Comparison of ENCODE assay signal across 1 cellular context in the genomic region with DNA sequence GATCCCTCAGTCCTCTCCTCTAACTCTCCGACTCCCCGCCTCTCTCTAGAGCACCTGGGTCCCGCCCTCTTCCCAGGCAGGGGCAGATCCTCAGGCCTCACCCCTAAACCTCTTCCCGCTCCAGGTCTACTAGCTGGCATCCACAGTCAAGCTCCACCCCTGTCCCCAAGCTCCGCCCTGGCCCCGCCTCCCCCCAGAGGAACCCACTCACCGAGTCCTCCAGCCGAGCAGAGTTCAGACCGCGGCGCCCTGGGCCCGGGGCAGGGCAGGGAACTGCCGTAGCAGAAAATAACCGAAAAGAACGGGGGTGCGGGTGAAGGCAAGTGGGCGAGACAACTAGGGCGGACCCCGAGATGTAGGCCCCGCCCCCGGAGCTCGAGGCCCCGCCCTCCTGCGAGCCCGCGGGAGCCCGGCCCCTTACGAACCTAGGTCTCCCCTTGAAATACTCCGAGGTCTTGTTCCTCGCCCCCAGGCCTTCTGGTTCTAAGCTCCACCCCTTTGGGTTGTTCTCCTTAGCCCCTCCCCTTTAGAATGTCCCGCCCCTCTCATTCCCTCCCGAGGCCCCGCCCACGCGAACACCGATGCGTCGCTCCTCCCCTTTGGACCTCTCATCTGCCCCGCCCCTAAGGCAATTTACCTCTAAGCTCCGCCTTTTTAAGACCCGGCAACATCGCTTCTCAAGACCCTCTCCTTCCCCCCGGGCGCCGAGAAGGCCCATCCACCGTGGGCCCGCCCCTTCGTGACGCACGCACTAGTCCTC.
TF ChIP-seq lines count a peak whose summit lies in the region.

A gene with protein sequence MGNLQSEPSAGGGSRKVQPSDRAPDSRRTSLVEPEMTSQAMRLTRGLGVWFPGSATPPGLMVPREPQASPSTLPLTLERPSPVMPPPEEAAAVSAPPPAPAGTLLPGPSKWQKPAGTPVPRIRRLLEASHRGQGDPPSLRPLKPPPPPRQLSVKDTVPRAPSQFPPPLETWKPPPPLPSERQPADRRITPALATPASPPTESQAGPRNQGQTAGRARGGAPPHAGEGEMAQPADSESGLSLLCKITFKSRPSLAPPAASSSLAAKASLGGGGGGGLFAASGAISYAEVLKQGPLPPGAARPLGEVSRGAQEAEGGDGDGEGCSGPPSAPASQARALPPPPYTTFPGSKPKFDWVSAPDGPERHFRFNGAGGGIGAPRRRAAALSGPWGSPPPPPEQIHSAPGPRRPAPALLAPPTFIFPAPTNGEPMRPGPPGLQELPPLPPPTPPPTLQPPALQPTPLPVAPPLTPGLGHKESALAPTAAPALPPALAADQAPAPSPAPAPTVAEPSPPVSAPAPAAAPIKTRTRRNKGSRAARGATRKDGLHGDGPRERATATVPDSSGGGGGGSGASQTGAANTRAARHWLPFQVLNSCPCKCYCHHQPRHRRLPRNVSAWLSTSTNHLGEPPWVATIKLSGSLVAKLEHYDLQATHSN (minus strand): TSS at position 485 of the 760 bp plus-strand sequence. CDS start 773 bp downstream, outside the sequence.

TF ChIP-seq in K562, 482 proteins besides CTCF, POLR2A, EP300 and RAD21 (continued from another document):
- peak; percentile 16; the same call in 1 of the 2 replicates for TF ChIP-seq MTA1 (IDR thresholded peaks at IDR 0.05; ENCODE audit: borderline replicate concordance)
- no peak; the same call in 1 of the 2 replicates for TF ChIP-seq GABPB1 (CRISPR knock-in tag; IDR thresholded peaks at IDR 0.05)
- TF ChIP-seq CCAR2 (IDR thresholded peaks at IDR 0.05; ENCODE audit: low read depth, low read length), result no peak
- TF ChIP-seq, protein P1, sequence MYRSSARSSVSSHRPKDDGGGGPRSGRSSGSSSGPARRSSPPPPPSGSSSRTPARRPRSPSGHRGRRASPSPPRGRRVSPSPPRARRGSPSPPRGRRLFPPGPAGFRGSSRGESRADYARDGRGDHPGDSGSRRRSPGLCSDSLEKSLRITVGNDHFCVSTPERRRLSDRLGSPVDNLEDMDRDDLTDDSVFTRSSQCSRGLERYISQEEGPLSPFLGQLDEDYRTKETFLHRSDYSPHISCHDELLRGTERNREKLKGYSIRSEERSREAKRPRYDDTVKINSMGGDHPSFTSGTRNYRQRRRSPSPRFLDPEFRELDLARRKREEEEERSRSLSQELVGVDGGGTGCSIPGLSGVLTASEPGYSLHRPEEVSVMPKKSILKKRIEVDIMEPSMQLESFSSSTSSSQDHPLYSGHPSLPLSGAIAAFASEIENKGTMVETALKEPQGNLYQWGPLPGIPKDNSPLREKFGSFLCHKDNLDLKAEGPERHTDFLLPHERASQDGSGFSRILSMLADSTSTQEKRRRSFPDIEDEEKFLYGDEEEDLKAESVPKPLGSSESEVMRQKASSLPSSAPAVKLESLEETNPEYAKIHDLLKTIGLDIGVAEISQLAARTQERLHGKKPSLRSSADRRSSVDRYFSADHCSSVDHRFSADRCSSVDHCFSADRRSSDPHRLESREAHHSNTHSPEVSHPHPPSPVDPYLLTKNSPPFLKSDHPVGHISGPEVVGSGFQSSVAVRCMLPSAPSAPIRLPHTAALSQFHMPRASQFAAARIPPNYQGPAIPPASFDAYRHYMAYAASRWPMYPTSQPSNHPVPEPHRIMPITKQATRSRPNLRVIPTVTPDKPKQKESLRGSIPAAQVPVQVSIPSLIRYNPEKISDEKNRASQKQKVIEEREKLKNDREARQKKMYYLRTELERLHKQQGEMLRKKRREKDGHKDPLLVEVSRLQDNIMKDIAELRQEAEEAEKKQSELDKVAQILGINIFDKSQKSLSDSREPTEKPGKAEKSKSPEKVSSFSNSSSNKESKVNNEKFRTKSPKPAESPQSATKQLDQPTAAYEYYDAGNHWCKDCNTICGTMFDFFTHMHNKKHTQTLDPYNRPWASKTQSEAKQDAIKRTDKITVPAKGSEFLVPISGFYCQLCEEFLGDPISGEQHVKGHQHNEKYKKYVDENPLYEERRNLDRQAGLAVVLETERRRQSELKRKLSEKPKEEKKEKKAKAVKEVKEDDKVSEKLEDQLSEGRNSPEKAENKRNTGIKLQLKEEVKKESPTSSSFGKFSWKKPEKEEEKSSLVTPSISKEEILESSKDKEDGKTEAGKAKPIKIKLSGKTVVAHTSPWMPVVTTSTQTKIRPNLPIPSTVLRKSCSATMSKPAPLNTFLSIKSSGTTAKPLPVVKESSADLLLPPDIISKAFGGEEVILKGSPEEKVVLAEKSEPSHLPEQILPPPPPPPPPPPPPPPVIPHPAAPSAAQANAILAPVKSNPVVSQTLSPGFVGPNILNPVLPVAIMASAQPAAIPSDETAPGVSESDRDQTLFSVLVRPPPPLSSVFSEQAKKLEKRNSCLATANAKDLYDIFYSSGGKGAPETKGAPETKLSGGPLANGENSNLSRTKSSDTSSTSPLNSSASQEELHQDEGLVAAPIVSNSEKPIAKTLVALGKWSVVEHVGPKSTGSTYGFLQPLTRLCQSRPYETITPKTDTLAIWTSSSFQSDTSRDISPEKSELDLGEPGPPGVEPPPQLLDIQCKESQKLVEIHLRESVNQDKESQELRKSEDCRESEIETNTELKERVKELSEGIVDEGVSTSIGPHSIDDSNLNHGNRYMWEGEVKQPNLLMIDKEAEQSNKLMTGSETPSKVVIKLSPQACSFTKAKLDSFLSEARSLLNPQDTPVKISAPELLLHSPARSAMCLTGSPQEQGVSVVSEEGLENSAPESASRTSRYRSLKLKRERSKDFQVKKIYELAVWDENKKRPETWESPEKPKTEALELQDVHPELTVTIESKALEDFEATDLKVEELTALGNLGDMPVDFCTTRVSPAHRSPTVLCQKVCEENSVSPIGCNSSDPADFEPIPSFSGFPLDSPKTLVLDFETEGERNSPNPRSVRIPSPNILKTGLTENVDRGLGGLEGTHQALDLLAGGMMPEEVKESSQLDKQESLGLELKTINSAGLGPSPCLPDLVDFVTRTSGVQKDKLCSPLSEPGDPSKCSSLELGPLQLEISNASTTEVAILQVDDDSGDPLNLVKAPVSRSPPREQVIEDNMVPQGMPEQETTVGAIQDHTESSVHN (IDR thresholded peaks at IDR 0.05; ENCODE audit: borderline replicate concordance in 1 of 2, low read depth in 1 of 2), result no peak
- TF ChIP-seq, protein P2, sequence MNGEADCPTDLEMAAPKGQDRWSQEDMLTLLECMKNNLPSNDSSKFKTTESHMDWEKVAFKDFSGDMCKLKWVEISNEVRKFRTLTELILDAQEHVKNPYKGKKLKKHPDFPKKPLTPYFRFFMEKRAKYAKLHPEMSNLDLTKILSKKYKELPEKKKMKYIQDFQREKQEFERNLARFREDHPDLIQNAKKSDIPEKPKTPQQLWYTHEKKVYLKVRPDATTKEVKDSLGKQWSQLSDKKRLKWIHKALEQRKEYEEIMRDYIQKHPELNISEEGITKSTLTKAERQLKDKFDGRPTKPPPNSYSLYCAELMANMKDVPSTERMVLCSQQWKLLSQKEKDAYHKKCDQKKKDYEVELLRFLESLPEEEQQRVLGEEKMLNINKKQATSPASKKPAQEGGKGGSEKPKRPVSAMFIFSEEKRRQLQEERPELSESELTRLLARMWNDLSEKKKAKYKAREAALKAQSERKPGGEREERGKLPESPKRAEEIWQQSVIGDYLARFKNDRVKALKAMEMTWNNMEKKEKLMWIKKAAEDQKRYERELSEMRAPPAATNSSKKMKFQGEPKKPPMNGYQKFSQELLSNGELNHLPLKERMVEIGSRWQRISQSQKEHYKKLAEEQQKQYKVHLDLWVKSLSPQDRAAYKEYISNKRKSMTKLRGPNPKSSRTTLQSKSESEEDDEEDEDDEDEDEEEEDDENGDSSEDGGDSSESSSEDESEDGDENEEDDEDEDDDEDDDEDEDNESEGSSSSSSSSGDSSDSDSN (IDR thresholded peaks at IDR 0.05; ENCODE audit: borderline replicate concordance in 1 of 2, low read depth in 2 of 2, low read length in 2 of 2), result 0 out of 4 replicates have a peak, but pooled peaks of 1 of the 2 experiments have one; percentile 29
- peak in 1 of 2 experiments; percentile 71; a peak in 1 of 4 replicates for TF ChIP-seq MAZ (CRISPR knock-in tag; conservative IDR thresholded peaks at IDR 0.05 in 1 of 2, IDR thresholded peaks at IDR 0.05 in 1 of 2)
- no peak for TF ChIP-seq ATF1 (CRISPR knock-in tag; IDR thresholded peaks at IDR 0.05)
- TF ChIP-seq ATF1 (tag; IDR thresholded peaks at IDR 0.05), result peak; percentile 48; the same call in 1 of the 2 replicates
- TF ChIP-seq ZBTB7A (IDR thresholded peaks at IDR 0.05; ENCODE audit: borderline replicate concordance, control insufficient read depth, low read depth, low read length), result peak; percentile 80
- 0 out of 2 replicates have a peak, but pooled peaks have one; percentile 2 for TF ChIP-seq ARID1B (IDR thresholded peaks at IDR 0.05)
- TF ChIP-seq, protein P3, sequence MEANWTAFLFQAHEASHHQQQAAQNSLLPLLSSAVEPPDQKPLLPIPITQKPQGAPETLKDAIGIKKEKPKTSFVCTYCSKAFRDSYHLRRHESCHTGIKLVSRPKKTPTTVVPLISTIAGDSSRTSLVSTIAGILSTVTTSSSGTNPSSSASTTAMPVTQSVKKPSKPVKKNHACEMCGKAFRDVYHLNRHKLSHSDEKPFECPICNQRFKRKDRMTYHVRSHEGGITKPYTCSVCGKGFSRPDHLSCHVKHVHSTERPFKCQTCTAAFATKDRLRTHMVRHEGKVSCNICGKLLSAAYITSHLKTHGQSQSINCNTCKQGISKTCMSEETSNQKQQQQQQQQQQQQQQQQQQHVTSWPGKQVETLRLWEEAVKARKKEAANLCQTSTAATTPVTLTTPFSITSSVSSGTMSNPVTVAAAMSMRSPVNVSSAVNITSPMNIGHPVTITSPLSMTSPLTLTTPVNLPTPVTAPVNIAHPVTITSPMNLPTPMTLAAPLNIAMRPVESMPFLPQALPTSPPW (CRISPR knock-in tag; IDR thresholded peaks at IDR 0.05), result peak; percentile 70
- 0 out of 2 replicates have a peak, but pooled peaks have one; percentile 43 for TF ChIP-seq SUPT5H (IDR thresholded peaks at IDR 0.05)
- TF ChIP-seq HMGN3 (IDR thresholded peaks at IDR 0.05; ENCODE audit: borderline replicate concordance, extremely low read depth, insufficient read length, low read depth, low read length), result peak; percentile 68
- TF ChIP-seq RBFOX2 (IDR thresholded peaks at IDR 0.05; ENCODE audit: low read depth, low read length), result peak; percentile 35; the same call in 1 of the 2 replicates
- TF ChIP-seq ZC3H4 (CRISPR knock-in tag; IDR thresholded peaks at IDR 0.05; ENCODE audit: borderline replicate concordance), result no peak
- no peak for TF ChIP-seq BRCA1 (IDR thresholded peaks at IDR 0.05)
- no peak for TF ChIP-seq BRCA1 (CRISPR knock-in tag; IDR thresholded peaks at IDR 0.05)
- TF ChIP-seq SRF (CRISPR knock-in tag; IDR thresholded peaks at IDR 0.05), result peak in 1 of 2 experiments; percentile 24; a peak in 1 of 4 replicates
- TF ChIP-seq, protein P4, sequence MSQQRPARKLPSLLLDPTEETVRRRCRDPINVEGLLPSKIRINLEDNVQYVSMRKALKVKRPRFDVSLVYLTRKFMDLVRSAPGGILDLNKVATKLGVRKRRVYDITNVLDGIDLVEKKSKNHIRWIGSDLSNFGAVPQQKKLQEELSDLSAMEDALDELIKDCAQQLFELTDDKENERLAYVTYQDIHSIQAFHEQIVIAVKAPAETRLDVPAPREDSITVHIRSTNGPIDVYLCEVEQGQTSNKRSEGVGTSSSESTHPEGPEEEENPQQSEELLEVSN (IDR thresholded peaks at IDR 0.05; ENCODE audit: borderline replicate concordance in 1 of 2, extremely low read depth in 1 of 2, insufficient read depth in 1 of 2, insufficient read length in 1 of 2, low read depth in 1 of 2, low read length in 1 of 2, poor library complexity in 1 of 2, severe bottlenecking in 1 of 2), result peak in 1 of 2 experiments; percentile 40
- no peak for TF ChIP-seq CTBP1 (IDR thresholded peaks at IDR 0.05; ENCODE audit: borderline replicate concordance)
- TF ChIP-seq, protein P5, sequence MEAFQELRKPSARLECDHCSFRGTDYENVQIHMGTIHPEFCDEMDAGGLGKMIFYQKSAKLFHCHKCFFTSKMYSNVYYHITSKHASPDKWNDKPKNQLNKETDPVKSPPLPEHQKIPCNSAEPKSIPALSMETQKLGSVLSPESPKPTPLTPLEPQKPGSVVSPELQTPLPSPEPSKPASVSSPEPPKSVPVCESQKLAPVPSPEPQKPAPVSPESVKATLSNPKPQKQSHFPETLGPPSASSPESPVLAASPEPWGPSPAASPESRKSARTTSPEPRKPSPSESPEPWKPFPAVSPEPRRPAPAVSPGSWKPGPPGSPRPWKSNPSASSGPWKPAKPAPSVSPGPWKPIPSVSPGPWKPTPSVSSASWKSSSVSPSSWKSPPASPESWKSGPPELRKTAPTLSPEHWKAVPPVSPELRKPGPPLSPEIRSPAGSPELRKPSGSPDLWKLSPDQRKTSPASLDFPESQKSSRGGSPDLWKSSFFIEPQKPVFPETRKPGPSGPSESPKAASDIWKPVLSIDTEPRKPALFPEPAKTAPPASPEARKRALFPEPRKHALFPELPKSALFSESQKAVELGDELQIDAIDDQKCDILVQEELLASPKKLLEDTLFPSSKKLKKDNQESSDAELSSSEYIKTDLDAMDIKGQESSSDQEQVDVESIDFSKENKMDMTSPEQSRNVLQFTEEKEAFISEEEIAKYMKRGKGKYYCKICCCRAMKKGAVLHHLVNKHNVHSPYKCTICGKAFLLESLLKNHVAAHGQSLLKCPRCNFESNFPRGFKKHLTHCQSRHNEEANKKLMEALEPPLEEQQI (IDR thresholded peaks at IDR 0.05), result no peak
- TF ChIP-seq NFIX (CRISPR knock-in tag; IDR thresholded peaks at IDR 0.05; ENCODE audit: low read depth), result no peak
- no peak for TF ChIP-seq ZNF444 (CRISPR knock-in tag; IDR thresholded peaks at IDR 0.05)
- TF ChIP-seq ZNF354B (CRISPR knock-in tag; IDR thresholded peaks at IDR 0.05), result no peak
- TF ChIP-seq KAT7 (CRISPR knock-in tag; IDR thresholded peaks at IDR 0.05; ENCODE audit: borderline replicate concordance), result 0 out of 2 replicates have a peak, but pooled peaks have one; percentile 56
- no peak for TF ChIP-seq HNRNPH1 (optimal IDR thresholded peaks at IDR 0.05; ENCODE audit: low read depth, low read length)
- peak; percentile 81; the same call in 1 of the 2 replicates for TF ChIP-seq EGR1 (conservative IDR thresholded peaks at IDR 0.05)
